Comparison of ENCODE assay signal across 13 cellular contexts in genomic region chr6:46453221-46453620, GRCh38. TPM values are rescaled to one million over a fixed set of nuclear protein-coding genes. Genes with fewer than 3 reads are reported as not detected.
A peak's percentile ranks its signal among the peaks of the same experiment; 100 is the strongest.
DNase-seq lines count a peak whose midpoint lies in the region; ATAC-seq lines count a peak whose summit lies in the region.
"Had no signal": no experiment of that assay in that cellular context is flagged by ENCODE, and none has a peak within 500 bp of the region (broad histone marks: within the 10 kb centered on the region; RNA-seq: fewer than 3 reads in every experiment).

No MANE protein-coding gene starts in this region.

- H3K27ac ChIP-seq in ACC112 (ENCODE audit: low read depth, low read length) = peak overlapping the region; percentile 79

- H3K36me3 ChIP-seq in ACC112 (ENCODE audit: insufficient read depth, low read length) = peaks cover 2% of the 10 kb centered on the region; the same call in 1 of the 2 replicates
- H3K36me3 ChIP-seq: HAP-1 had no signal

- DNase-seq in GM04503 (ENCODE audit: low read depth) (peak; percentile 88), astrocyte of the hippocampus (ENCODE audit: low read depth, low spot score) (peak; percentile 62), inferior parietal cortex (ENCODE audit: extremely low spot score) (peak; percentile 46), mesenteric fat pad (ENCODE audit: low spot score) (no peak), midbrain (lab: John Stamatoyannopoulos, UW) (no peak)
- DNase-seq: activated CD4-positive, alpha-beta T cell treated with anti-CD3 and anti-CD28 coated beads for 36 hours; activated T-cell treated with anti-CD3 and anti-CD28 coated beads, Interleukin-2, amount 50 U/mL, for 4 hours; MV-4-11 had no signal

- H3K79me2 ChIP-seq in ACC112 (ENCODE audit: control insufficient read depth, insufficient read depth, low read length, unreplicated experiment) = no peaks in the 10 kb centered on the region

- ATAC-seq in HG03565 (IDR thresholded peaks at IDR 0.05; ENCODE audit: unreplicated experiment) = no peak
- no peak for ATAC-seq in GM21717 (IDR thresholded peaks at IDR 0.05; ENCODE audit: unreplicated experiment)
- ATAC-seq: activated CD4-positive, alpha-beta T cell treated with anti-CD3 and anti-CD28 coated beads for 36 hours; activated T-cell treated with anti-CD3 and anti-CD28 coated beads, Interleukin-2, amount 50 U/mL, for 4 hours had no signal

- H3K4me1 ChIP-seq in ACC112 (ENCODE audit: control insufficient read depth, insufficient read depth, low read length, unreplicated experiment) = peaks cover 35% of the 10 kb centered on the region
- H3K4me1 ChIP-seq: HAP-1 had no signal

- H3K27me3 ChIP-seq in ACC112 (ENCODE audit: insufficient read depth, low read length) = no peaks in the 10 kb centered on the region

- H2AFZ ChIP-seq in ACC112 (ENCODE audit: low read length, unreplicated experiment) = peak overlapping the region; percentile 97

- peak overlapping the region; percentile 69 for H3K4me3 ChIP-seq in ACC112 (ENCODE audit: low read depth, low read length)
- H3K4me3 ChIP-seq: HAP-1 had no signal

RNA-seq across cellular contexts. Expression of gene RCAN2, which starts 38.0 kb away (rescaled TPM):
- total RNA-seq in mesenteric fat pad = 6.7 TPM
- total RNA-seq: B cell had no signal

Comparison
In these comparisons a context has a peak if more than half of its experiments do, and no peak if none do; other contexts are left out.
1. DNase-seq: peak in GM04503 (single experiment), astrocyte of the hippocampus (single experiment) and inferior parietal cortex (single experiment); none in mesenteric fat pad (single experiment) and midbrain (single experiment).